In the genomic region with DNA sequence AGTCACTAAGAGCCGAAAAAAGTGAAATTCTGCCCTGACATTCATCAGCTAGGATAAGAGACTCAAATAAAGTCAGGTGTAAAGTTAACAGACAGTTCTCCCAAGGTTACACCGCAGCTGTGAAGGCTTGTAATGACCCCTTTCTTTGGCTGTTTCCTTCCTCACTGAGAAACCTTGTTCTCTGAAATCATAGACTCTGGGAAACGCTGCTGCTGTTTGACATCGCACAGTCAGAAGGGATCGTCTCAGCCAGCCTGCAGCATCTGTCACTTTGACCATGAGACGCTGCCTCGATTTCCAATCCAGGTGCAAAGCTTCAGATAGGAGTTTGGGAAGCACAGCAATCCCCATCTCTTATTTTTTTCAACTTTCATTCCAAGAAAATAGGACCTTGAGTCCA, we compare ENCODE assay signal across 9 cellular contexts. TPM values are rescaled to one million over a fixed set of nuclear protein-coding genes. Genes with fewer than 3 reads are reported as not detected.
DNase-seq lines count a peak whose midpoint lies in the region; ATAC-seq, FAIRE-seq and TF ChIP-seq lines count a peak whose summit lies in the region.
"Had no signal": no experiment of that assay in that cellular context is flagged by ENCODE, and none has a peak within 500 bp of the region (broad histone marks: within the 10 kb centered on the region; RNA-seq: fewer than 3 reads in every experiment).

No MANE protein-coding gene starts in this region.

- TF ChIP-seq CTCF in GM12878 (IDR thresholded peaks at IDR 0.05 in 2 of 3, conservative IDR thresholded peaks at IDR 0.05 in 1 of 3; ENCODE audit: control insufficient read depth in 2 of 3, extremely low read depth in 1 of 3, insufficient read depth in 1 of 3, low read depth in 3 of 3, low read length in 3 of 3) = no peak

- no peak overlapping the region for H2BK5ac ChIP-seq in mesendoderm (ENCODE audit: low read length)

- no peak overlapping the region for H3K4ac ChIP-seq in mesendoderm (ENCODE audit: low read depth, low read length)

- peak; percentile 80 for FAIRE-seq in GM12878 (lab: Jason Lieb, UNC)

- H3K27me3 Mint-ChIP-seq in stimulated activated naive CD8-positive, alpha-beta T cell treated with anti-CD3 and anti-CD28 coated beads, Interleukin-15, Interleukin-2, amounts not matched to agents 100 ng/mL and 50 ng/mL, for 24 hours = no peaks in the 10 kb centered on the region

- H3K4me1 ChIP-seq in GM12878 (ENCODE audit: control insufficient read depth, insufficient read depth, low read length) = no peaks in the 10 kb centered on the region
- peaks cover 4% of the 10 kb centered on the region for H3K4me1 ChIP-seq in mesendoderm (ENCODE audit: control insufficient read depth, low read depth, low read length)
- H3K4me1 ChIP-seq in aorta (ENCODE audit: control insufficient read depth in 1 of 2, insufficient read depth in 2 of 2, low read length in 2 of 2) = no peaks in the 10 kb centered on the region

- no peaks in the 10 kb centered on the region for H4K20me1 ChIP-seq in GM12878 (ENCODE audit: control insufficient read depth, insufficient read depth)

- no peak overlapping the region for H4K5ac ChIP-seq in mesendoderm (ENCODE audit: low read length)

- H2BK15ac ChIP-seq in mesendoderm (replicated peaks; ENCODE audit: low read depth) = no peak overlapping the region

- TSS peak; percentile 90 for BruUV-seq in GM12878 (replicated peaks; lab: Mats Ljungman, UMichigan)

- TF ChIP-seq POLR2A in GM12878 (IDR thresholded peaks at IDR 0.05; ENCODE audit: low read depth, low read length) = no peak

- CTCF ChIA-PET in GM12878 (lab: Yijun Ruan, JAX) = interaction anchor here (0.7 to 3.2 kb wide), 8 partner anchors 15 to 68 kb away, joined by 3 to 30 read pairs (median 4); a partner anchor contains a TSS

- H3K9me3 ChIP-seq in GM12878 (replicated peaks; ENCODE audit: control insufficient read depth, insufficient read depth, low read length) = no peaks in the 10 kb centered on the region
- no peaks in the 10 kb centered on the region for H3K9me3 ChIP-seq in aorta (ENCODE audit: control insufficient read depth, low read length)

- H3K4me2 ChIP-seq in GM12878 (ENCODE audit: control insufficient read depth, insufficient read depth) = peak overlapping the region; percentile 85
- H3K4me2 ChIP-seq in mesendoderm (ENCODE audit: low read length) = peak overlapping the region; percentile 48

- RAD21 ChIA-PET in GM12878 (lab: Charles Lee; ENCODE audit: unreplicated experiment) = interaction anchor here (0.9 to 4.5 kb wide), 4 partner anchors 15 to 183 kb away, joined by 3 to 27 read pairs (median 6); a partner anchor contains a TSS

- POLR2A ChIA-PET in GM12878 (lab: Charles Lee) = interaction anchor here (0.7 to 2.4 kb wide), 6 partner anchors 10 to 1422 kb away, joined by 3 to 8 read pairs (median 4); no protein-coding TSS in a partner anchor

- H3K18ac ChIP-seq in mesendoderm (ENCODE audit: low read length) = no peak overlapping the region

- H2AK5ac ChIP-seq in mesendoderm (ENCODE audit: low read length) = no peak overlapping the region

- intact Hi-C loops in GM12878 (cut with micrococcal nuclease; ENCODE audit: unreplicated experiment) = no loop called here
- intact Hi-C loops in aorta (cut with DNase I) = no loop called here

- H3K4me3 ChIP-seq in GM12878 = peak overlapping the region; percentile 91
- no peak overlapping the region for H3K4me3 ChIP-seq in mesendoderm (ENCODE audit: low read length)
- H3K4me3 ChIP-seq in aorta (ENCODE audit: low read length in 2 of 2) = peak overlapping the region; percentile 31 to 67

- SMC1A ChIA-PET in GM12878 (lab: Charles Lee; ENCODE audit: uncharacterized antibody, unreplicated experiment) = interaction anchor here (1.4 to 2.1 kb wide), 2 partner anchors 14 to 30 kb away, joined by 3 to 13 read pairs; no protein-coding TSS in a partner anchor

- peak overlapping the region; percentile 78 for H3K56ac ChIP-seq in mesendoderm (ENCODE audit: low read length)

- peaks cover 10% of the 10 kb centered on the region for H3K36me3 Mint-ChIP-seq in stimulated activated naive CD8-positive, alpha-beta T cell treated with anti-CD3 and anti-CD28 coated beads, Interleukin-15, Interleukin-2, amounts not matched to agents 100 ng/mL and 50 ng/mL, for 24 hours (ENCODE audit: low read depth)

- peak overlapping the region; percentile 75 for H3K9ac ChIP-seq in GM12878 (ENCODE audit: control insufficient read depth, insufficient read depth, low read length)
- H3K9ac ChIP-seq in mesendoderm (ENCODE audit: low read length) = peak overlapping the region; percentile 70

- DNase-seq in stimulated activated naive CD8-positive, alpha-beta T cell treated with anti-CD3 and anti-CD28 coated beads, Interleukin-15, Interleukin-2, amounts not matched to agents 100 U/mL and 50 U/mL, for 24 hours = no peak
- DNase-seq in GM12878 (ENCODE audit: low read depth, low spot score) = no peak
- no peak for DNase-seq in mesendoderm
- no peak for DNase-seq in aorta
- no peak for DNase-seq in NCI-H2107 treated with DMSO at 0.1 percent for 48 hours (lab: John Stamatoyannopoulos, UW; ENCODE audit: unreplicated experiment)
- no peak for DNase-seq in activated gamma-delta T cell (lab: John Stamatoyannopoulos, UW)

- H3K9me3 Mint-ChIP-seq in stimulated activated naive CD8-positive, alpha-beta T cell treated with anti-CD3 and anti-CD28 coated beads, Interleukin-15, Interleukin-2, amounts not matched to agents 100 ng/mL and 50 ng/mL, for 24 hours = no peaks in the 10 kb centered on the region

- TF ChIP-seq EP300 in GM12878 (IDR thresholded peaks at IDR 0.05; ENCODE audit: borderline replicate concordance in 1 of 2, control insufficient read depth in 1 of 2, low read depth in 2 of 2, low read length in 2 of 2) = no peak

- no peaks in the 10 kb centered on the region; a peak in 1 of 4 replicates for H3K36me3 ChIP-seq in GM12878 (ENCODE audit: control insufficient read depth in 2 of 2, insufficient read depth in 2 of 2, low read length in 1 of 2)
- no peaks in the 10 kb centered on the region for H3K36me3 ChIP-seq in mesendoderm (ENCODE audit: control insufficient read depth, insufficient read depth, low read length)
- H3K36me3 ChIP-seq in aorta (ENCODE audit: control insufficient read depth in 1 of 2, insufficient read depth in 2 of 2, low read length in 1 of 2) = no peaks in the 10 kb centered on the region

- no peak overlapping the region for H3K23ac ChIP-seq in mesendoderm (ENCODE audit: low read length)

- H3K27ac ChIP-seq in GM12878 (ENCODE audit: control insufficient read depth, insufficient read depth) (peak overlapping the region; percentile 54), mesendoderm (ENCODE audit: low read depth, low read length) (no peak overlapping the region), aorta (ENCODE audit: low read depth in 1 of 2, low read length in 2 of 2) (peak overlapping the region in 1 of 2 donors; percentile 75)

- H4K8ac ChIP-seq in mesendoderm (ENCODE audit: low read depth, low read length) = no peak overlapping the region

- H3K79me2 ChIP-seq in GM12878 (ENCODE audit: control insufficient read depth, insufficient read depth, low read length) = peaks cover 13% of the 10 kb centered on the region
- H3K79me2 ChIP-seq in mesendoderm (ENCODE audit: control insufficient read depth, insufficient read depth, low read length) = no peaks in the 10 kb centered on the region

- ATAC-seq in stimulated activated naive CD8-positive, alpha-beta T cell treated with anti-CD3 and anti-CD28 coated beads, Interleukin-15, Interleukin-2, amounts not matched to agents 100 U/mL and 50 U/mL, for 24 hours = no peak
- ATAC-seq in GM12878 (no peak), aorta (ENCODE audit: low FRiP score) (no peak), GM19395 (IDR thresholded peaks at IDR 0.05; ENCODE audit: unreplicated experiment) (no peak)

- peaks cover 31% of the 10 kb centered on the region for H3K4me1 Mint-ChIP-seq in stimulated activated naive CD8-positive, alpha-beta T cell treated with anti-CD3 and anti-CD28 coated beads, Interleukin-15, Interleukin-2, amounts not matched to agents 100 ng/mL and 50 ng/mL, for 24 hours (ENCODE audit: low read depth)

- H3K27ac Mint-ChIP-seq in stimulated activated naive CD8-positive, alpha-beta T cell treated with anti-CD3 and anti-CD28 coated beads, Interleukin-15, Interleukin-2, amounts not matched to agents 100 ng/mL and 50 ng/mL, for 24 hours = peak overlapping the region; percentile 90

- in situ Hi-C loops in GM12878 (cut with MboI) = no loop called here

- TF ChIP-seq RAD21 in GM12878 (IDR thresholded peaks at IDR 0.05; ENCODE audit: insufficient read depth, low read depth, low read length) = no peak

- H2AFZ ChIP-seq in GM12878 (ENCODE audit: control insufficient read depth, low read depth, low read length) = peak overlapping the region; percentile 63

- no peak overlapping the region for H2BK120ac ChIP-seq in mesendoderm (ENCODE audit: low read depth, low read length)

- H3K79me1 ChIP-seq in mesendoderm (ENCODE audit: low read length) = no peaks in the 10 kb centered on the region

- peak overlapping the region; percentile 89 for H3K4me3 Mint-ChIP-seq in stimulated activated naive CD8-positive, alpha-beta T cell treated with anti-CD3 and anti-CD28 coated beads, Interleukin-15, Interleukin-2, amounts not matched to agents 100 ng/mL and 50 ng/mL, for 24 hours

- 1% methylated on average over 7 of the region's 7 CpGs for WGBS in GM12878 (ENCODE audit: insufficient coverage, insufficient replicate concordance, low lambda C conversion rate, missing lambda C conversion rate)
- no CpG with 5 or more reads among the region's 7 CpGs for WGBS in mesendoderm (ENCODE audit: extremely low coverage, insufficient coverage, low lambda C conversion rate)
- WGBS in aorta, 2 donors = 16 to 18% methylated on average over 7 of the region's 7 CpGs

- H3K27me3 ChIP-seq in GM12878 (replicated peaks in 1 of 2; ENCODE audit: control insufficient read depth in 2 of 2, insufficient read depth in 2 of 2, low read length in 1 of 2) = no peaks in the 10 kb centered on the region
- H3K27me3 ChIP-seq in mesendoderm (ENCODE audit: insufficient read depth, low read length, poor library complexity) = no peaks in the 10 kb centered on the region
- no peaks in the 10 kb centered on the region for H3K27me3 ChIP-seq in aorta (ENCODE audit: control insufficient read depth in 1 of 2, insufficient read depth in 2 of 2, low read length in 1 of 2)

RNA-seq across cellular contexts. Expression of a gene that starts 0.7 kb away (rescaled TPM):
- total RNA-seq in GM12878 (2013; cell fraction: nucleolus; rRNA removed) = 49.5 and 51.4 TPM in 2 replicates
- 60.0 and 65.3 TPM in 2 replicates for total RNA-seq in GM12878 (2014; rRNA removed)
- total RNA-seq in GM12878 (2014; rRNA removed; fragmentation: Illumina TruSeq; extraction: Trizol) = 29.4 and 30.7 TPM in 2 replicates
- total RNA-seq in GM12878 (2021) = 72.2 and 75.4 TPM in 2 replicates
- polyA plus RNA-seq in GM12878 (2011; ENCODE audit: low read depth) = 18.9 TPM
- polyA plus RNA-seq in GM12878 (2011; rRNA removed) = 16.3 and 37.0 TPM in 2 replicates
- polyA plus RNA-seq in GM12878 (2011; cell fraction: cytosol; rRNA removed) = 65.5 and 89.8 TPM in 2 replicates
- 78.1 and 88.8 TPM in 2 replicates for polyA plus RNA-seq in GM12878 (2011; cell fraction: nucleus; rRNA removed)
- 37.2 and 48.3 TPM in 2 replicates for polyA plus RNA-seq in GM12878 (2012)
- polyA plus RNA-seq in GM12878 (2014; fragmentation: Illumina TruSeq; extraction: Trizol) = 15.5 and 47.0 TPM in 2 replicates
- 10 to 100 TPM in 1 of 2 experiments, 1 to 10 TPM in 1; 4.2 to 11.0 TPM for polyA plus RNA-seq in GM12878 (2014; fragmentation: Nextera tagmentation; extraction: Ambion mirVana)
- 85.7 and 86.9 TPM in 2 replicates for polyA plus RNA-seq in GM12878 (2014; rRNA removed)
- polyA plus RNA-seq in GM12878 (2016; fragmentation: Nextera tagmentation; extraction: Ambion mirVana) = 10 to 100 TPM; 98.2 to 98.5 TPM
- 24.2 and 43.5 TPM in 2 replicates for polyA minus RNA-seq in GM12878 (2011; rRNA and poly(A)+ RNA removed)
- 16.8 and 22.1 TPM in 2 replicates for polyA minus RNA-seq in GM12878 (2011; cell fraction: cytosol; rRNA and poly(A)+ RNA removed)
- 6.2 and 17.4 TPM in 2 replicates for polyA minus RNA-seq in GM12878 (2011; cell fraction: nucleus; rRNA and poly(A)+ RNA removed)
- 9.1 TPM for polyA plus RNA-seq in mesendoderm (2013, experiment 1 of 2)
- 10.4 TPM for polyA plus RNA-seq in mesendoderm (2013, experiment 2 of 2)
- total RNA-seq in aorta = 10 to 100 TPM; 22.4 to 29.5 TPM
- 10 to 100 TPM; 22.5 to 61.6 TPM for polyA plus RNA-seq in aorta

RNA-seq across cellular contexts. Expression of a gene that starts 26.1 kb away (rescaled TPM):
- 7.2 and 8.7 TPM in 2 replicates for total RNA-seq in GM12878 (2013; cell fraction: nucleolus; rRNA removed)
- 0.28 and 0.98 TPM in 2 replicates for total RNA-seq in GM12878 (2014; rRNA removed)
- total RNA-seq in GM12878 (2014; rRNA removed; fragmentation: Illumina TruSeq; extraction: Trizol) = 0.36 and 0.46 TPM in 2 replicates
- 1.4 TPM in 2 replicates for total RNA-seq in GM12878 (2021)
- 3.9 TPM for polyA plus RNA-seq in GM12878 (2011; ENCODE audit: low read depth)
- polyA plus RNA-seq in GM12878 (2011; rRNA removed) = 1.6 and 4.1 TPM in 2 replicates
- polyA plus RNA-seq in GM12878 (2011; cell fraction: cytosol; rRNA removed) = 5.3 and 6.6 TPM in 2 replicates
- 4.7 and 7.2 TPM in 2 replicates for polyA plus RNA-seq in GM12878 (2011; cell fraction: nucleus; rRNA removed)
- polyA plus RNA-seq in GM12878 (2012) = 7.3 and 8.0 TPM in 2 replicates
- 0.31 TPM in 1 of 2 replicates, not detected in the other for polyA plus RNA-seq in GM12878 (2014; fragmentation: Illumina TruSeq; extraction: Trizol)
- under 1 TPM; 0.21 to 0.26 TPM for polyA plus RNA-seq in GM12878 (2014; fragmentation: Nextera tagmentation; extraction: Ambion mirVana)
- 1.4 and 2.1 TPM in 2 replicates for polyA plus RNA-seq in GM12878 (2014; rRNA removed)
- polyA plus RNA-seq in GM12878 (2016; fragmentation: Nextera tagmentation; extraction: Ambion mirVana) = 1 to 10 TPM in 1 of 2 experiments, under 1 TPM in 1; 0.87 to 1.3 TPM
- 0.73 and 2.9 TPM in 2 replicates for polyA minus RNA-seq in GM12878 (2011; rRNA and poly(A)+ RNA removed)
- not detected in 2 replicates for polyA minus RNA-seq in GM12878 (2011; cell fraction: cytosol; rRNA and poly(A)+ RNA removed)
- 0.97 and 1.1 TPM in 2 replicates for polyA minus RNA-seq in GM12878 (2011; cell fraction: nucleus; rRNA and poly(A)+ RNA removed)
- 1.5 TPM for polyA plus RNA-seq in mesendoderm (2013, experiment 1 of 2)
- polyA plus RNA-seq in mesendoderm (2013, experiment 2 of 2) = 1.2 TPM
- total RNA-seq in aorta = 10 to 100 TPM; 13.7 to 16.1 TPM
- polyA plus RNA-seq in aorta = 10 to 100 TPM; 14.3 to 18.9 TPM

RNA-seq across cellular contexts. Expression of a gene that starts 54.8 kb away (rescaled TPM):
- not detected in 2 replicates for total RNA-seq in GM12878 (2013; cell fraction: nucleolus; rRNA removed)
- total RNA-seq in GM12878 (2014; rRNA removed) = not detected in 2 replicates
- total RNA-seq in GM12878 (2014; rRNA removed; fragmentation: Illumina TruSeq; extraction: Trizol) = not detected in 2 replicates
- total RNA-seq in GM12878 (2021) = not detected in 2 replicates
- polyA plus RNA-seq in GM12878 (2011; ENCODE audit: low read depth) = not detected
- not detected in 2 replicates for polyA plus RNA-seq in GM12878 (2011; rRNA removed)
- not detected in 2 replicates for polyA plus RNA-seq in GM12878 (2011; cell fraction: cytosol; rRNA removed)
- not detected in 2 replicates for polyA plus RNA-seq in GM12878 (2011; cell fraction: nucleus; rRNA removed)
- polyA plus RNA-seq in GM12878 (2012) = not detected in 2 replicates
- not detected in 2 replicates for polyA plus RNA-seq in GM12878 (2014; fragmentation: Illumina TruSeq; extraction: Trizol)
- polyA plus RNA-seq in GM12878 (2014; fragmentation: Nextera tagmentation; extraction: Ambion mirVana) = not detected
- not detected in 2 replicates for polyA plus RNA-seq in GM12878 (2014; rRNA removed)
- polyA plus RNA-seq in GM12878 (2016; fragmentation: Nextera tagmentation; extraction: Ambion mirVana) = not detected
- polyA minus RNA-seq in GM12878 (2011; rRNA and poly(A)+ RNA removed) = not detected in 2 replicates
- polyA minus RNA-seq in GM12878 (2011; cell fraction: cytosol; rRNA and poly(A)+ RNA removed) = not detected in 2 replicates
- not detected in 2 replicates for polyA minus RNA-seq in GM12878 (2011; cell fraction: nucleus; rRNA and poly(A)+ RNA removed)
- 0.46 TPM for polyA plus RNA-seq in mesendoderm (2013, experiment 1 of 2)
- polyA plus RNA-seq in mesendoderm (2013, experiment 2 of 2) = 0.48 TPM
- total RNA-seq in aorta = not detected
- polyA plus RNA-seq in aorta = not detected
- total RNA-seq: subcutaneous adipose tissue had no signal

RNA-seq across cellular contexts. Expression of a gene that starts 57.7 kb away (rescaled TPM):
- not detected in 2 replicates for total RNA-seq in GM12878 (2013; cell fraction: nucleolus; rRNA removed)
- total RNA-seq in GM12878 (2014; rRNA removed) = not detected in 2 replicates
- total RNA-seq in GM12878 (2014; rRNA removed; fragmentation: Illumina TruSeq; extraction: Trizol) = not detected in 2 replicates
- total RNA-seq in GM12878 (2021) = not detected in 2 replicates
- not detected for polyA plus RNA-seq in GM12878 (2011; ENCODE audit: low read depth)
- 0.01 TPM in 1 of 2 replicates, not detected in the other for polyA plus RNA-seq in GM12878 (2011; rRNA removed)
- 0.01 and 0.03 TPM in 2 replicates for polyA plus RNA-seq in GM12878 (2011; cell fraction: cytosol; rRNA removed)
- polyA plus RNA-seq in GM12878 (2011; cell fraction: nucleus; rRNA removed) = 0.03 TPM in 2 replicates
- polyA plus RNA-seq in GM12878 (2012) = 0.04 TPM in 1 of 2 replicates, not detected in the other
- polyA plus RNA-seq in GM12878 (2014; fragmentation: Illumina TruSeq; extraction: Trizol) = not detected in 2 replicates
- not detected for polyA plus RNA-seq in GM12878 (2014; fragmentation: Nextera tagmentation; extraction: Ambion mirVana)
- not detected in 2 replicates for polyA plus RNA-seq in GM12878 (2014; rRNA removed)
- polyA plus RNA-seq in GM12878 (2016; fragmentation: Nextera tagmentation; extraction: Ambion mirVana) = not detected
- polyA minus RNA-seq in GM12878 (2011; rRNA and poly(A)+ RNA removed) = not detected in 2 replicates
- polyA minus RNA-seq in GM12878 (2011; cell fraction: cytosol; rRNA and poly(A)+ RNA removed) = 0.21 TPM in 1 of 2 replicates, not detected in the other
- not detected in 2 replicates for polyA minus RNA-seq in GM12878 (2011; cell fraction: nucleus; rRNA and poly(A)+ RNA removed)
- polyA plus RNA-seq in mesendoderm (2013, experiment 1 of 2) = 3.4 TPM
- 3.4 TPM for polyA plus RNA-seq in mesendoderm (2013, experiment 2 of 2)
- 1 to 10 TPM; 2.3 to 4.4 TPM for total RNA-seq in aorta
- polyA plus RNA-seq in aorta = under 1 TPM in 1 of 2 donors, not detected in 1; 0.05 TPM

RNA-seq across cellular contexts. Expression of a gene that starts 58.3 kb away (rescaled TPM):
- 1.8 and 2.3 TPM in 2 replicates for total RNA-seq in GM12878 (2013; cell fraction: nucleolus; rRNA removed)
- total RNA-seq in GM12878 (2014; rRNA removed) = 5.0 and 7.5 TPM in 2 replicates
- total RNA-seq in GM12878 (2014; rRNA removed; fragmentation: Illumina TruSeq; extraction: Trizol) = 3.1 and 3.3 TPM in 2 replicates
- 6.5 and 7.1 TPM in 2 replicates for total RNA-seq in GM12878 (2021)
- polyA plus RNA-seq in GM12878 (2011; ENCODE audit: low read depth) = 4.3 TPM
- polyA plus RNA-seq in GM12878 (2011; rRNA removed) = 1.9 and 2.3 TPM in 2 replicates
- 2.1 and 2.8 TPM in 2 replicates for polyA plus RNA-seq in GM12878 (2011; cell fraction: cytosol; rRNA removed)
- polyA plus RNA-seq in GM12878 (2011; cell fraction: nucleus; rRNA removed) = 1.7 and 3.2 TPM in 2 replicates
- polyA plus RNA-seq in GM12878 (2012) = 13.4 and 14.8 TPM in 2 replicates
- polyA plus RNA-seq in GM12878 (2014; fragmentation: Illumina TruSeq; extraction: Trizol) = 1.5 and 3.5 TPM in 2 replicates
- polyA plus RNA-seq in GM12878 (2014; fragmentation: Nextera tagmentation; extraction: Ambion mirVana) = under 1 TPM in 1 of 2 experiments, not detected in 1; 0.13 TPM
- 5.4 and 6.4 TPM in 2 replicates for polyA plus RNA-seq in GM12878 (2014; rRNA removed)
- polyA plus RNA-seq in GM12878 (2016; fragmentation: Nextera tagmentation; extraction: Ambion mirVana) = 10 to 100 TPM in 1 of 2 experiments, 1 to 10 TPM in 1; 7.8 to 10.0 TPM
- 0.66 and 0.82 TPM in 2 replicates for polyA minus RNA-seq in GM12878 (2011; rRNA and poly(A)+ RNA removed)
- polyA minus RNA-seq in GM12878 (2011; cell fraction: cytosol; rRNA and poly(A)+ RNA removed) = 1.4 TPM in 1 of 2 replicates, not detected in the other
- polyA minus RNA-seq in GM12878 (2011; cell fraction: nucleus; rRNA and poly(A)+ RNA removed) = 0.36 and 1.4 TPM in 2 replicates
- 4.9 TPM for polyA plus RNA-seq in mesendoderm (2013, experiment 1 of 2)
- 4.6 TPM for polyA plus RNA-seq in mesendoderm (2013, experiment 2 of 2)
- 10 to 100 TPM; 94.9 to 97.2 TPM for total RNA-seq in aorta
- 100 to 1,000 TPM; 193 to 223 TPM for polyA plus RNA-seq in aorta
